ENCODE assay signal across 8 cellular contexts in the genomic region with DNA sequence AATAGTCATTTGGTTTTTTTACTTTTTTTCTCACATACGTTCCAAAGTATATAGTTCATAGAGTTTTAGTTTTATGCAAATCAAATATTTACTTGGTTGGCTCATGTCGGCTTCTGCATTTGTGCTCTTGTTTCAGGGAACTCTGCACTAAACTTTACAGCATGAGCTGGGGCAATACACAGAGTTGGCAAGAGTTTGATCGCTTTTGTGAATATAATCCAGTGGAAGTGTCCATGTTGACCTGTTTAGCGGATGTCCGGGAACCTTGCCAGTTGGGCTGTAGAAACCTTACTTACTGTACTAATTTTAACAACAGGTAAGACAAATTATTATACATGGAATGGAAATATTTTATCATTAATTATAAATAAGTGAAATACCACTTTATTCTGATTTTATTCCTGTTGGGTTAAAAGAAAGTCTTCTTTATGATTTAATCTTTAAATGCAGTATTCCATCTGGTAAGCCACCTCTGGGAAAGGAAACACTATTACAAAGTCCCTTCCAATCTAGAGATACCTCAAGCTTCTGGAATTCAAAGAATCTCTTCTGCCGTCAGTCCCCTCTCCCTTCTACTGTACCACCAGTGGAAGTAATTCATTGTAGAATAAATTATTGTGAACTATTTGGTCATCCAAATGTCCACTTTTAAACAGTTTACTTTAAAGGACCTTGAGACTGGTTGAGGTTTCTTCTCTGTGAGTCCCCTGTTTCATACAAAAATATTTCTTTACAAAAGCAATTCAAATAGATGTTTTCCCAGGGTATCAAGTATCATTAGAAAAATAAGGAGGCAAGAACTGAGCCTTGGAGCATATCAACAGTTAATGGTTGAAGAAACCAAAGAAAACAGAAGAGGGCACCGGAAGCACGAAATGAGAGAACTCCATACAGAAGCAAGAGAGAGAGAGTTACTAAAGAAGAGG. TPM values are rescaled to one million over a fixed set of nuclear protein-coding genes. Genes with fewer than 3 reads are reported as not detected.
A peak's percentile ranks its signal among the peaks of the same experiment; 100 is the strongest.
DNase-seq lines count a peak whose midpoint lies in the region; TF ChIP-seq lines count a peak whose summit lies in the region.

No MANE protein-coding gene starts in this region.

- no peaks in the 10 kb centered on the region for H3K79me2 ChIP-seq in osteoblast (ENCODE audit: insufficient read depth, low read length)

- peak overlapping the region; percentile 79 for H3K27ac ChIP-seq in osteoblast (ENCODE audit: low read depth, low read length)
- no peak overlapping the region for H3K27ac ChIP-seq in suprapubic skin

- H3K4me1 ChIP-seq in osteoblast (ENCODE audit: insufficient read depth, low read length) (peaks cover 30% of the 10 kb centered on the region), suprapubic skin (peaks cover 3% of the 10 kb centered on the region)

- TF ChIP-seq POLR2A in suprapubic skin (IDR thresholded peaks at IDR 0.05) = no peak

- H3K9me3 ChIP-seq in osteoblast (ENCODE audit: low read depth, low read length) = no peaks in the 10 kb centered on the region
- H3K9me3 ChIP-seq in suprapubic skin = no peaks in the 10 kb centered on the region

- peaks cover 15% of the 10 kb centered on the region for H3K36me3 Mint-ChIP-seq in endothelial cell (ENCODE audit: low read depth, unreplicated experiment)

- no peak for TF ChIP-seq CTCF in endothelial cell (IDR thresholded peaks at IDR 0.05; ENCODE audit: unreplicated experiment)
- TF ChIP-seq CTCF in osteoblast (IDR thresholded peaks at IDR 0.05; ENCODE audit: extremely low read depth, low read depth, low read length) = no peak
- no peak for TF ChIP-seq CTCF in suprapubic skin (IDR thresholded peaks at IDR 0.05)

- H3K27me3 ChIP-seq in osteoblast (ENCODE audit: insufficient read depth, low read length) (no peaks in the 10 kb centered on the region), suprapubic skin (no peaks in the 10 kb centered on the region)

- H3K27me3 Mint-ChIP-seq in endothelial cell (ENCODE audit: unreplicated experiment) = peaks cover 4% of the 10 kb centered on the region

- no peaks in the 10 kb centered on the region for H3K9me3 Mint-ChIP-seq in endothelial cell (ENCODE audit: unreplicated experiment)

- 49% methylated on average over 8 of the region's 8 CpGs for WGBS in suprapubic skin

- H3K36me3 ChIP-seq in osteoblast (ENCODE audit: insufficient read depth, low read length) (peaks cover 37% of the 10 kb centered on the region), suprapubic skin (no peaks in the 10 kb centered on the region)

- no peaks in the 10 kb centered on the region for H4K20me1 ChIP-seq in osteoblast (ENCODE audit: insufficient read depth, low read length)

- H3K4me3 ChIP-seq in osteoblast (ENCODE audit: insufficient read depth, low read length) (no peak overlapping the region), suprapubic skin (no peak overlapping the region)

- peaks cover 21% of the 10 kb centered on the region for H3K4me1 Mint-ChIP-seq in endothelial cell (ENCODE audit: unreplicated experiment)

- peak overlapping the region; percentile 59 for H3K4me2 ChIP-seq in osteoblast (ENCODE audit: insufficient read depth, low read length)

- H3K27ac Mint-ChIP-seq in endothelial cell (ENCODE audit: unreplicated experiment) = peak overlapping the region; percentile 97

- H3K4me3 Mint-ChIP-seq in endothelial cell (ENCODE audit: unreplicated experiment) = peak overlapping the region; percentile 4

- no peak overlapping the region for H2AFZ ChIP-seq in osteoblast (ENCODE audit: low read length)

- no peak for TF ChIP-seq EP300 in suprapubic skin (IDR thresholded peaks at IDR 0.05)

- DNase-seq in EH (ENCODE audit: low read depth) = peak; percentile 88
- peak; percentile 6 for DNase-seq in OCI-M1 (lab: John Stamatoyannopoulos, UW)
- no peak for DNase-seq in endothelial cell (ENCODE audit: low spot score)
- DNase-seq in osteoblast (ENCODE audit: insufficient read length, low spot score, missing footprints) = peak; percentile 37
- no peak for DNase-seq in NCI-H1048 (lab: John Stamatoyannopoulos, UW)
- no peak for DNase-seq in HuH-7.5 (ENCODE audit: low spot score)
- no peak for DNase-seq in HuH-7 (ENCODE audit: low spot score)
- DNase-seq in suprapubic skin (ENCODE audit: low spot score in 2 of 2) = no peak

RNA-seq across cellular contexts. Expression of a gene that starts 45.2 kb away (rescaled TPM):
- total RNA-seq in endothelial cell (ENCODE audit: unreplicated experiment) (6.3 TPM), osteoblast (33.3 and 38.4 TPM in 2 replicates), suprapubic skin (1 to 10 TPM; 3.2 to 8.8 (median 5.6) TPM)

RNA-seq across cellular contexts. Expression of a gene that starts 54.6 kb away (rescaled TPM):
- total RNA-seq in endothelial cell (ENCODE audit: unreplicated experiment) (48.2 TPM), osteoblast (31.2 and 31.5 TPM in 2 replicates), suprapubic skin (1 to 10 TPM; 3.1 to 6.4 (median 4.0) TPM)

Comparison
In these comparisons a context has a peak if more than half of its experiments do, and no peak if none do; other contexts are left out.
1. DNase-seq: peak in EH (single experiment), OCI-M1 (single experiment) and osteoblast (single experiment); none in endothelial cell (single experiment), NCI-H1048 (single experiment), HuH-7.5 (single experiment), HuH-7 (single experiment) and suprapubic skin (0 of 2).